Comparison of ENCODE assay signal across 1 cellular context in the genomic region with DNA sequence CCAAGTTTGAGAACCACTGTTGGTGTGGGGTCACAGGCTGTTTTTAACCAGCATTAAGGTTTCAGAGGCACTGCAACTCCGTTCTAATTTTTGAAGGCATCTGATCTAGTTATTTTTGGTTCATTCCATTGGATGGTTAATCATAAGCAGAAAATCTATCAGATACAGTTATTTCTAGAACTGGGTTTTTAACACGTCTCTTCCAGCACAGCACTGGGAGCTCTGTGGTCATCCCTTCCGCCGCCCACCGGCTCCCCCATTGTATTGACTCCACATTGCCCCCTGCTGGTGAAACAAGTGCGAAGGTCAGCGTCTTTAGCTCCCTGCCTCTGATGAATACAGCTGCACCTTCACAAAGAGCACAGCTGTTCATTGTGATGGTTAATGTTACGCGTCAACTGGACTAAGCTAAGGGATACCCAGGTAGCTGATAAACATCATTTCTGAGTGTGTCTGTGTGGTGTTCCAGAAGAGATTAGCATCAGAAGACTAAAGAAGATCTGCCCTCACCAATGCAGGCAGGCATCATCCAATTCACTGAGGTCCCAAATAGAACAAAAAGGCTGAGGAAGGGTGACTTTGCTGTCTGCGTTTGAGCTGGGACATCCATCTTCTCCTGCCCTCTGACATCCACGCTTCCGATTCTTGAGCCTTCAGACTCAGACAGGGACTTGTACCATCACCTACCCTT.
TF ChIP-seq lines count a peak whose summit lies in the region.

No MANE protein-coding gene starts in this region.

TF ChIP-seq in GM12878, 131 proteins besides CTCF, POLR2A, EP300 and RAD21 (continues in another document):
- TF ChIP-seq RELA (IDR thresholded peaks at IDR 0.05; ENCODE audit: borderline replicate concordance, partially characterized antibody) (no peak), RUNX3 (IDR thresholded peaks at IDR 0.05; ENCODE audit: low read length) (peak; percentile 89), FOXM1 (IDR thresholded peaks at IDR 0.05; ENCODE audit: low read depth, low read length) (peak; percentile 68; the same call in 1 of the 2 replicates), EED (IDR thresholded peaks at IDR 0.05; ENCODE audit: low read depth) (peak; percentile 64), EZH2 (IDR thresholded peaks at IDR 0.05; ENCODE audit: borderline replicate concordance, control insufficient read depth, low read depth, low read length) (no peak), SIX5 (IDR thresholded peaks at IDR 0.05; ENCODE audit: low read depth, low read length, severe bottlenecking) (no peak), NRF1 (conservative IDR thresholded peaks at IDR 0.05; ENCODE audit: low read depth, low read length) (no peak), BCL11A (IDR thresholded peaks at IDR 0.05; ENCODE audit: low read depth, low read length) (peak; percentile 54; the same call in 1 of the 2 replicates), IKZF1 (conservative IDR thresholded peaks at IDR 0.05) (peak; percentile 96), IRF4 (IDR thresholded peaks at IDR 0.05; ENCODE audit: low read depth, low read length) (peak; percentile 76), ZNF207 (IDR thresholded peaks at IDR 0.05; ENCODE audit: borderline replicate concordance) (no peak), MEF2A (IDR thresholded peaks at IDR 0.05; ENCODE audit: insufficient read depth, low read depth, low read length) (peak; percentile 89), ETV6 (conservative IDR thresholded peaks at IDR 0.05 in 1 of 2, IDR thresholded peaks at IDR 0.05 in 1 of 2; ENCODE audit: borderline replicate concordance in 1 of 2, low read depth in 1 of 2) (peak in 1 of 2 experiments; percentile 16; a peak in 1 of 4 replicates), SP1 (IDR thresholded peaks at IDR 0.05; ENCODE audit: low read depth, low read length) (peak; percentile 15), MTA2 (IDR thresholded peaks at IDR 0.05; ENCODE audit: low read depth) (peak; percentile 90), DPF2 (IDR thresholded peaks at IDR 0.05) (peak; percentile 85; the same call in 1 of the 2 replicates), EGR1 (IDR thresholded peaks at IDR 0.05; ENCODE audit: borderline replicate concordance in 1 of 2, low read depth in 2 of 2, low read length in 2 of 2) (peak in 1 of 2 experiments; percentile 79; a peak in 2 of 3 replicates), GATAD2B (conservative IDR thresholded peaks at IDR 0.05; ENCODE audit: low read depth) (peak; percentile 68; the same call in 1 of the 2 replicates), STAT3 (IDR thresholded peaks at IDR 0.05; ENCODE audit: low read depth, low read length) (0 out of 2 replicates have a peak, but pooled peaks have one; percentile 53), CHD4 (IDR thresholded peaks at IDR 0.05) (no peak), SMC3 (IDR thresholded peaks at IDR 0.05; ENCODE audit: borderline replicate concordance, low read length) (peak; percentile 84; the same call in 1 of the 2 replicates), ATF7 (IDR thresholded peaks at IDR 0.05; ENCODE audit: low read depth) (peak; percentile 85), MXI1 (IDR thresholded peaks at IDR 0.05; ENCODE audit: low read depth, low read length) (0 out of 2 replicates have a peak, but pooled peaks have one; percentile 21), NR2F1 (conservative IDR thresholded peaks at IDR 0.05) (peak; percentile 65; the same call in 1 of the 2 replicates), PAX8 (IDR thresholded peaks at IDR 0.05) (no peak), BHLHE40 (IDR thresholded peaks at IDR 0.05; ENCODE audit: borderline replicate concordance in 1 of 2, low read depth in 2 of 2, low read length in 1 of 2) (peak; percentile 66 to 67), POU2F2 (IDR thresholded peaks at IDR 0.05; ENCODE audit: borderline replicate concordance, low read depth, low read length) (peak; percentile 40; the same call in 1 of the 3 replicates), NBN (IDR thresholded peaks at IDR 0.05) (peak; percentile 78), CHD2 (IDR thresholded peaks at IDR 0.05; ENCODE audit: borderline replicate concordance, low read depth, low read length) (0 out of 2 replicates have a peak, but pooled peaks have one; percentile 42), IKZF2 (IDR thresholded peaks at IDR 0.05) (peak; percentile 89 to 94; a peak in 3 of 4 replicates), WRNIP1 (IDR thresholded peaks at IDR 0.05; ENCODE audit: borderline replicate concordance, low read depth, low read length) (no peak), NFIC (IDR thresholded peaks at IDR 0.05; ENCODE audit: low read depth, low read length) (0 out of 2 replicates have a peak, but pooled peaks have one; percentile 21), YY1 (IDR thresholded peaks at IDR 0.05; ENCODE audit: low read depth, low read length) (peak; percentile 82), TCF12 (IDR thresholded peaks at IDR 0.05; ENCODE audit: low read depth, low read length) (peak; percentile 84; the same call in 1 of the 2 replicates), RB1 (IDR thresholded peaks at IDR 0.05; ENCODE audit: borderline replicate concordance) (no peak), CBX5 (IDR thresholded peaks at IDR 0.05; ENCODE audit: low read depth) (0 out of 2 replicates have a peak, but pooled peaks have one; percentile 67), CBFB (IDR thresholded peaks at IDR 0.05; ENCODE audit: low read depth) (peak; percentile 81; the same call in 1 of the 2 replicates)
- TF ChIP-seq, protein P1, sequence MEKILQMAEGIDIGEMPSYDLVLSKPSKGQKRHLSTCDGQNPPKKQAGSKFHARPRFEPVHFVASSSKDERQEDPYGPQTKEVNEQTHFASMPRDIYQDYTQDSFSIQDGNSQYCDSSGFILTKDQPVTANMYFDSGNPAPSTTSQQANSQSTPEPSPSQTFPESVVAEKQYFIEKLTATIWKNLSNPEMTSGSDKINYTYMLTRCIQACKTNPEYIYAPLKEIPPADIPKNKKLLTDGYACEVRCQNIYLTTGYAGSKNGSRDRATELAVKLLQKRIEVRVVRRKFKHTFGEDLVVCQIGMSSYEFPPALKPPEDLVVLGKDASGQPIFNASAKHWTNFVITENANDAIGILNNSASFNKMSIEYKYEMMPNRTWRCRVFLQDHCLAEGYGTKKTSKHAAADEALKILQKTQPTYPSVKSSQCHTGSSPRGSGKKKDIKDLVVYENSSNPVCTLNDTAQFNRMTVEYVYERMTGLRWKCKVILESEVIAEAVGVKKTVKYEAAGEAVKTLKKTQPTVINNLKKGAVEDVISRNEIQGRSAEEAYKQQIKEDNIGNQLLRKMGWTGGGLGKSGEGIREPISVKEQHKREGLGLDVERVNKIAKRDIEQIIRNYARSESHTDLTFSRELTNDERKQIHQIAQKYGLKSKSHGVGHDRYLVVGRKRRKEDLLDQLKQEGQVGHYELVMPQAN (conservative IDR thresholded peaks at IDR 0.05), result no peak
- TF ChIP-seq, protein P2, sequence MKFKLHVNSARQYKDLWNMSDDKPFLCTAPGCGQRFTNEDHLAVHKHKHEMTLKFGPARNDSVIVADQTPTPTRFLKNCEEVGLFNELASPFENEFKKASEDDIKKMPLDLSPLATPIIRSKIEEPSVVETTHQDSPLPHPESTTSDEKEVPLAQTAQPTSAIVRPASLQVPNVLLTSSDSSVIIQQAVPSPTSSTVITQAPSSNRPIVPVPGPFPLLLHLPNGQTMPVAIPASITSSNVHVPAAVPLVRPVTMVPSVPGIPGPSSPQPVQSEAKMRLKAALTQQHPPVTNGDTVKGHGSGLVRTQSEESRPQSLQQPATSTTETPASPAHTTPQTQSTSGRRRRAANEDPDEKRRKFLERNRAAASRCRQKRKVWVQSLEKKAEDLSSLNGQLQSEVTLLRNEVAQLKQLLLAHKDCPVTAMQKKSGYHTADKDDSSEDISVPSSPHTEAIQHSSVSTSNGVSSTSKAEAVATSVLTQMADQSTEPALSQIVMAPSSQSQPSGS (IDR thresholded peaks at IDR 0.05; ENCODE audit: low read length), result 0 out of 2 replicates have a peak, but pooled peaks have one; percentile 49
- TF ChIP-seq, protein P3, sequence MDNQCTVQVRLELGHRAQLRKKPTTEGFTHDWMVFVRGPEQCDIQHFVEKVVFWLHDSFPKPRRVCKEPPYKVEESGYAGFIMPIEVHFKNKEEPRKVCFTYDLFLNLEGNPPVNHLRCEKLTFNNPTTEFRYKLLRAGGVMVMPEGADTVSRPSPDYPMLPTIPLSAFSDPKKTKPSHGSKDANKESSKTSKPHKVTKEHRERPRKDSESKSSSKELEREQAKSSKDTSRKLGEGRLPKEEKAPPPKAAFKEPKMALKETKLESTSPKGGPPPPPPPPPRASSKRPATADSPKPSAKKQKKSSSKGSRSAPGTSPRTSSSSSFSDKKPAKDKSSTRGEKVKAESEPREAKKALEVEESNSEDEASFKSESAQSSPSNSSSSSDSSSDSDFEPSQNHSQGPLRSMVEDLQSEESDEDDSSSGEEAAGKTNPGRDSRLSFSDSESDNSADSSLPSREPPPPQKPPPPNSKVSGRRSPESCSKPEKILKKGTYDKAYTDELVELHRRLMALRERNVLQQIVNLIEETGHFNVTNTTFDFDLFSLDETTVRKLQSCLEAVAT (IDR thresholded peaks at IDR 0.05), result peak; percentile 73
- TF ChIP-seq, protein P4, sequence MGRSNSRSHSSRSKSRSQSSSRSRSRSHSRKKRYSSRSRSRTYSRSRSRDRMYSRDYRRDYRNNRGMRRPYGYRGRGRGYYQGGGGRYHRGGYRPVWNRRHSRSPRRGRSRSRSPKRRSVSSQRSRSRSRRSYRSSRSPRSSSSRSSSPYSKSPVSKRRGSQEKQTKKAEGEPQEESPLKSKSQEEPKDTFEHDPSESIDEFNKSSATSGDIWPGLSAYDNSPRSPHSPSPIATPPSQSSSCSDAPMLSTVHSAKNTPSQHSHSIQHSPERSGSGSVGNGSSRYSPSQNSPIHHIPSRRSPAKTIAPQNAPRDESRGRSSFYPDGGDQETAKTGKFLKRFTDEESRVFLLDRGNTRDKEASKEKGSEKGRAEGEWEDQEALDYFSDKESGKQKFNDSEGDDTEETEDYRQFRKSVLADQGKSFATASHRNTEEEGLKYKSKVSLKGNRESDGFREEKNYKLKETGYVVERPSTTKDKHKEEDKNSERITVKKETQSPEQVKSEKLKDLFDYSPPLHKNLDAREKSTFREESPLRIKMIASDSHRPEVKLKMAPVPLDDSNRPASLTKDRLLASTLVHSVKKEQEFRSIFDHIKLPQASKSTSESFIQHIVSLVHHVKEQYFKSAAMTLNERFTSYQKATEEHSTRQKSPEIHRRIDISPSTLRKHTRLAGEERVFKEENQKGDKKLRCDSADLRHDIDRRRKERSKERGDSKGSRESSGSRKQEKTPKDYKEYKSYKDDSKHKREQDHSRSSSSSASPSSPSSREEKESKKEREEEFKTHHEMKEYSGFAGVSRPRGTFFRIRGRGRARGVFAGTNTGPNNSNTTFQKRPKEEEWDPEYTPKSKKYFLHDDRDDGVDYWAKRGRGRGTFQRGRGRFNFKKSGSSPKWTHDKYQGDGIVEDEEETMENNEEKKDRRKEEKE (IDR thresholded peaks at IDR 0.05), result no peak
- TF ChIP-seq, protein P5, sequence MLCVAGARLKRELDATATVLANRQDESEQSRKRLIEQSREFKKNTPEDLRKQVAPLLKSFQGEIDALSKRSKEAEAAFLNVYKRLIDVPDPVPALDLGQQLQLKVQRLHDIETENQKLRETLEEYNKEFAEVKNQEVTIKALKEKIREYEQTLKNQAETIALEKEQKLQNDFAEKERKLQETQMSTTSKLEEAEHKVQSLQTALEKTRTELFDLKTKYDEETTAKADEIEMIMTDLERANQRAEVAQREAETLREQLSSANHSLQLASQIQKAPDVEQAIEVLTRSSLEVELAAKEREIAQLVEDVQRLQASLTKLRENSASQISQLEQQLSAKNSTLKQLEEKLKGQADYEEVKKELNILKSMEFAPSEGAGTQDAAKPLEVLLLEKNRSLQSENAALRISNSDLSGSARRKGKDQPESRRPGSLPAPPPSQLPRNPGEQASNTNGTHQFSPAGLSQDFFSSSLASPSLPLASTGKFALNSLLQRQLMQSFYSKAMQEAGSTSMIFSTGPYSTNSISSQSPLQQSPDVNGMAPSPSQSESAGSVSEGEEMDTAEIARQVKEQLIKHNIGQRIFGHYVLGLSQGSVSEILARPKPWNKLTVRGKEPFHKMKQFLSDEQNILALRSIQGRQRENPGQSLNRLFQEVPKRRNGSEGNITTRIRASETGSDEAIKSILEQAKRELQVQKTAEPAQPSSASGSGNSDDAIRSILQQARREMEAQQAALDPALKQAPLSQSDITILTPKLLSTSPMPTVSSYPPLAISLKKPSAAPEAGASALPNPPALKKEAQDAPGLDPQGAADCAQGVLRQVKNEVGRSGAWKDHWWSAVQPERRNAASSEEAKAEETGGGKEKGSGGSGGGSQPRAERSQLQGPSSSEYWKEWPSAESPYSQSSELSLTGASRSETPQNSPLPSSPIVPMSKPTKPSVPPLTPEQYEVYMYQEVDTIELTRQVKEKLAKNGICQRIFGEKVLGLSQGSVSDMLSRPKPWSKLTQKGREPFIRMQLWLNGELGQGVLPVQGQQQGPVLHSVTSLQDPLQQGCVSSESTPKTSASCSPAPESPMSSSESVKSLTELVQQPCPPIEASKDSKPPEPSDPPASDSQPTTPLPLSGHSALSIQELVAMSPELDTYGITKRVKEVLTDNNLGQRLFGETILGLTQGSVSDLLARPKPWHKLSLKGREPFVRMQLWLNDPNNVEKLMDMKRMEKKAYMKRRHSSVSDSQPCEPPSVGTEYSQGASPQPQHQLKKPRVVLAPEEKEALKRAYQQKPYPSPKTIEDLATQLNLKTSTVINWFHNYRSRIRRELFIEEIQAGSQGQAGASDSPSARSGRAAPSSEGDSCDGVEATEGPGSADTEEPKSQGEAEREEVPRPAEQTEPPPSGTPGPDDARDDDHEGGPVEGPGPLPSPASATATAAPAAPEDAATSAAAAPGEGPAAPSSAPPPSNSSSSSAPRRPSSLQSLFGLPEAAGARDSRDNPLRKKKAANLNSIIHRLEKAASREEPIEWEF (IDR thresholded peaks at IDR 0.05; ENCODE audit: insufficient replicate concordance, low read depth, low read length), result peak; percentile 79
- TF ChIP-seq, protein P6, sequence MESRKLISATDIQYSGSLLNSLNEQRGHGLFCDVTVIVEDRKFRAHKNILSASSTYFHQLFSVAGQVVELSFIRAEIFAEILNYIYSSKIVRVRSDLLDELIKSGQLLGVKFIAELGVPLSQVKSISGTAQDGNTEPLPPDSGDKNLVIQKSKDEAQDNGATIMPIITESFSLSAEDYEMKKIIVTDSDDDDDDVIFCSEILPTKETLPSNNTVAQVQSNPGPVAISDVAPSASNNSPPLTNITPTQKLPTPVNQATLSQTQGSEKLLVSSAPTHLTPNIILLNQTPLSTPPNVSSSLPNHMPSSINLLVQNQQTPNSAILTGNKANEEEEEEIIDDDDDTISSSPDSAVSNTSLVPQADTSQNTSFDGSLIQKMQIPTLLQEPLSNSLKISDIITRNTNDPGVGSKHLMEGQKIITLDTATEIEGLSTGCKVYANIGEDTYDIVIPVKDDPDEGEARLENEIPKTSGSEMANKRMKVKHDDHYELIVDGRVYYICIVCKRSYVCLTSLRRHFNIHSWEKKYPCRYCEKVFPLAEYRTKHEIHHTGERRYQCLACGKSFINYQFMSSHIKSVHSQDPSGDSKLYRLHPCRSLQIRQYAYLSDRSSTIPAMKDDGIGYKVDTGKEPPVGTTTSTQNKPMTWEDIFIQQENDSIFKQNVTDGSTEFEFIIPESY (IDR thresholded peaks at IDR 0.05), result peak; percentile 59; the same call in 1 of the 2 replicates
- TF ChIP-seq, protein P7, sequence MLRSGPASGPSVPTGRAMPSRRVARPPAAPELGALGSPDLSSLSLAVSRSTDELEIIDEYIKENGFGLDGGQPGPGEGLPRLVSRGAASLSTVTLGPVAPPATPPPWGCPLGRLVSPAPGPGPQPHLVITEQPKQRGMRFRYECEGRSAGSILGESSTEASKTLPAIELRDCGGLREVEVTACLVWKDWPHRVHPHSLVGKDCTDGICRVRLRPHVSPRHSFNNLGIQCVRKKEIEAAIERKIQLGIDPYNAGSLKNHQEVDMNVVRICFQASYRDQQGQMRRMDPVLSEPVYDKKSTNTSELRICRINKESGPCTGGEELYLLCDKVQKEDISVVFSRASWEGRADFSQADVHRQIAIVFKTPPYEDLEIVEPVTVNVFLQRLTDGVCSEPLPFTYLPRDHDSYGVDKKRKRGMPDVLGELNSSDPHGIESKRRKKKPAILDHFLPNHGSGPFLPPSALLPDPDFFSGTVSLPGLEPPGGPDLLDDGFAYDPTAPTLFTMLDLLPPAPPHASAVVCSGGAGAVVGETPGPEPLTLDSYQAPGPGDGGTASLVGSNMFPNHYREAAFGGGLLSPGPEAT (IDR thresholded peaks at IDR 0.05; ENCODE audit: low read depth), result peak; percentile 86; the same call in 1 of the 2 replicates
